ENCODE assay signal across 8 cellular contexts in genomic region chr22:40535189-40535512, GRCh38.
DNase-seq lines count a peak whose midpoint lies in the region; ATAC-seq and TF ChIP-seq lines count a peak whose summit lies in the region.
"Had no signal": no experiment of that assay in that cellular context is flagged by ENCODE, and none has a peak within 500 bp of the region (broad histone marks: within the 10 kb centered on the region; RNA-seq: fewer than 3 reads in every experiment).

No MANE protein-coding gene starts in this region.

- POLR2A ChIA-PET in T-cell (lab: Charles Lee): no interaction called here

- no peak for ATAC-seq in T-cell (replicated peaks in 1 of 4)
- ATAC-seq in stimulated activated memory B cell treated with anti-CD40 and anti-IgM and Interleukin-4, amounts not matched to agents 10 μg/mL and 1 μg/mL and 100 μg/mL, for 72 hours: no peak
- ATAC-seq in stimulated activated naive CD8-positive, alpha-beta T cell treated with anti-CD3 and anti-CD28 coated beads, Interleukin-15, amount 100 ng/mL, for 72 hours: no peak

- H3K27ac Mint-ChIP-seq in HFFc6: peak overlapping the region; percentile 85
- peak overlapping the region; percentile 91 to 96 for H3K27ac Mint-ChIP-seq in T-cell
- peak overlapping the region; percentile 76 for H3K27ac Mint-ChIP-seq in stimulated activated memory B cell treated with anti-CD40 and anti-IgM and Interleukin-4, amounts not matched to agents 10 μg/mL and 1 μg/mL and 100 μg/mL, for 72 hours
- peak overlapping the region in 1 of 2 donors; percentile 39 for H3K27ac Mint-ChIP-seq in stimulated activated naive CD8-positive, alpha-beta T cell treated with anti-CD3 and anti-CD28 coated beads, Interleukin-15, amount 100 ng/mL, for 72 hours

- H3K4me3 ChIP-seq in fibroblast of mammary gland (ENCODE audit: control insufficient read depth, low read depth, low read length): no peak overlapping the region

- H3K4me1 Mint-ChIP-seq in HFFc6 (ENCODE audit: low read depth) (peaks cover 55% of the 10 kb centered on the region), T-cell (peaks cover 50 to 61% (median 57%) of the 10 kb centered on the region in 3 donors)
- H3K4me1 Mint-ChIP-seq in stimulated activated memory B cell treated with anti-CD40 and anti-IgM and Interleukin-4, amounts not matched to agents 10 μg/mL and 1 μg/mL and 100 μg/mL, for 72 hours: peaks cover 46% of the 10 kb centered on the region
- peaks cover 55% of the 10 kb centered on the region for H3K4me1 Mint-ChIP-seq in stimulated activated naive CD8-positive, alpha-beta T cell treated with anti-CD3 and anti-CD28 coated beads, Interleukin-15, amount 100 ng/mL, for 72 hours

- H3K9me3 Mint-ChIP-seq in HFFc6 (no peaks in the 10 kb centered on the region), T-cell (no peaks in the 10 kb centered on the region)
- H3K9me3 Mint-ChIP-seq in stimulated activated memory B cell treated with anti-CD40 and anti-IgM and Interleukin-4, amounts not matched to agents 10 μg/mL and 1 μg/mL and 100 μg/mL, for 72 hours: no peaks in the 10 kb centered on the region
- no peaks in the 10 kb centered on the region for H3K9me3 Mint-ChIP-seq in stimulated activated naive CD8-positive, alpha-beta T cell treated with anti-CD3 and anti-CD28 coated beads, Interleukin-15, amount 100 ng/mL, for 72 hours

- CTCF ChIA-PET in T-cell (lab: Charles Lee): interaction anchor here in 1 of 2 donors (1.9 kb wide), 1 partner anchor 14 kb away, joined by 7 read pairs; no protein-coding TSS in a partner anchor

- DNase-seq in HFFc6 (no peak), T-cell (no peak), fibroblast of mammary gland (ENCODE audit: low read depth) (no peak), hypothalamus (lab: John Stamatoyannopoulos, UW) (no peak), NCI-H345 (lab: John Stamatoyannopoulos, UW) (no peak)
- DNase-seq in stimulated activated naive CD8-positive, alpha-beta T cell treated with anti-CD3 and anti-CD28 coated beads, Interleukin-15, amount 100 ng/mL, for 72 hours: no peak
- DNase-seq: NCI-H524 treated with DMSO at 0.1 percent for 48 hours had no signal

- no peaks in the 10 kb centered on the region; the same call in 1 of the 2 replicates for H3K27me3 Mint-ChIP-seq in HFFc6 (ENCODE audit: insufficient read depth)
- H3K27me3 Mint-ChIP-seq in T-cell: no peaks in the 10 kb centered on the region
- no peaks in the 10 kb centered on the region for H3K27me3 Mint-ChIP-seq in stimulated activated memory B cell treated with anti-CD40 and anti-IgM and Interleukin-4, amounts not matched to agents 10 μg/mL and 1 μg/mL and 100 μg/mL, for 72 hours
- no peaks in the 10 kb centered on the region for H3K27me3 Mint-ChIP-seq in stimulated activated naive CD8-positive, alpha-beta T cell treated with anti-CD3 and anti-CD28 coated beads, Interleukin-15, amount 100 ng/mL, for 72 hours

- no peak for TF ChIP-seq CTCF in HFFc6 (IDR thresholded peaks at IDR 0.05)
- TF ChIP-seq CTCF in fibroblast of mammary gland (conservative IDR thresholded peaks at IDR 0.05; ENCODE audit: control insufficient read depth, insufficient read depth, low read depth, low read length): peak; percentile 1

- H3K4me3 Mint-ChIP-seq in HFFc6 (peak overlapping the region; percentile 89), T-cell (peak overlapping the region in 2 of 3 donors; percentile 85 to 87)
- H3K4me3 Mint-ChIP-seq in stimulated activated memory B cell treated with anti-CD40 and anti-IgM and Interleukin-4, amounts not matched to agents 10 μg/mL and 1 μg/mL and 100 μg/mL, for 72 hours: no peak overlapping the region
- H3K4me3 Mint-ChIP-seq in stimulated activated naive CD8-positive, alpha-beta T cell treated with anti-CD3 and anti-CD28 coated beads, Interleukin-15, amount 100 ng/mL, for 72 hours: no peak overlapping the region

- H3K36me3 Mint-ChIP-seq in HFFc6 (ENCODE audit: low read depth) (no peaks in the 10 kb centered on the region), T-cell (no peaks in the 10 kb centered on the region)
- no peaks in the 10 kb centered on the region for H3K36me3 Mint-ChIP-seq in stimulated activated memory B cell treated with anti-CD40 and anti-IgM and Interleukin-4, amounts not matched to agents 10 μg/mL and 1 μg/mL and 100 μg/mL, for 72 hours

Comparison
In these comparisons a context has a peak if more than half of its experiments do, and no peak if none do; other contexts are left out.
1. H3K4me3 Mint-ChIP-seq: peak in HFFc6 (single experiment) and T-cell (2 of 3); none in stimulated activated memory B cell treated with anti-CD40 and anti-IgM and Interleukin-4, amounts not matched to agents 10 μg/mL and 1 μg/mL and 100 μg/mL, for 72 hours (single experiment) and stimulated activated naive CD8-positive, alpha-beta T cell treated with anti-CD3 and anti-CD28 coated beads, Interleukin-15, amount 100 ng/mL, for 72 hours (0 of 2).